ENCODE assay signal across 12 cellular contexts in the genomic region with DNA sequence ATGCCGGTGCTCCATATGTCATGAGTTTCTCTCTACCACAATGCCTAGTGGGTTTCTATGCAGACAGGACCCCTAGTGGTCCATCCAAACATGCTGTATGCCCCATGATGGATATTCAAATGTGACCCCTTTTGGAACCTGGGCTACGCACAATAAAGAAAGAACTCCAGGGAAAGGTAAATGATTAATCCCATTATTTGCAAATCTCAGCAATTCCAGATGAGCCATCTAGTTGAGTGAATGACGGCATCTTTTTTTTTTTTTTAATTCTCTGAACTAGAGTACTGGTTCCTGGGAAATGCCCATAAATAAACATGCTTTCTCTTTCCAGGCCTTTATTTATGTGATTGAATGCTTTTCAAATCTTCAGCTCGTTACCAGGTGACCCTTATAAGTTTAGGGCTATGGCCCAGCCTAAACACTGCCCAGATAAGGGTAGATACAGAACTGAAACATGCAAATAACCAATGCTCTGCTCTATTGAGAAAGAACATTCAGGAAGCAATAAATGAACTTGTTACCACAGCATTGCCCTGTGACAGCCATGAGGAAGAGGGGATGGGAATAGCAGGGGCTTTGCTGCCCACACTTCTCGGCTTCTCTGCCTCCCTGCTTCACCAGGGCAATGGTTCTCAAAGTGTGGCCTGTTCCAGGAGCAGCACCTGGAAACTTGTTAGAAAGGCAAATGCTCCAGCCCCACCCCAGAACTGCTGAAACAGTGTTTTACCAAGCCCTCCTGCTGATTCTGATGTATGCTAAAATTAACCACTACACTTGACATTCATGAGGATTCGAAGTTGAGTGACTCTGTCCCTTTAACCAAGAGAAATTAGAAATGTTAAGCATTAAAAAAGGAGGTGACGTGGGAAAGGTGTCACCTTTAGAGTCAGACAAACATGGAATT.
DNase-seq lines count a peak whose midpoint lies in the region; ATAC-seq and TF ChIP-seq lines count a peak whose summit lies in the region.
"Had no signal": no experiment of that assay in that cellular context is flagged by ENCODE, and none has a peak within 500 bp of the region (broad histone marks: within the 10 kb centered on the region; RNA-seq: fewer than 3 reads in every experiment).

No MANE protein-coding gene starts in this region.

- DNase-seq in NCI-H82 (lab: John Stamatoyannopoulos, UW): peak; percentile 24
- DNase-seq in NCI-H82 treated with DMSO at 0.1 percent for 48 hours (lab: John Stamatoyannopoulos, UW; ENCODE audit: unreplicated experiment): no peak
- DNase-seq in GM10266 (ENCODE audit: extremely low spot score): no peak
- DNase-seq in osteocyte (ENCODE audit: extremely low spot score, unreplicated experiment): no peak
- no peak for DNase-seq in NCI-H2171 (lab: John Stamatoyannopoulos, UW)
- DNase-seq: GF-D8; NCI-H446; right cardiac atrium; stimulated activated CD8-positive, alpha-beta memory T cell treated with anti-CD3 and anti-CD28 coated beads, Interleukin-4, amount 100 ng/mL, for 48 hours had no signal

- H3K36me3 Mint-ChIP-seq in osteocyte (ENCODE audit: unreplicated experiment): no peaks in the 10 kb centered on the region

- peaks cover 3% of the 10 kb centered on the region for H3K9me3 Mint-ChIP-seq in osteocyte (ENCODE audit: unreplicated experiment)

- ATAC-seq in HG02759 (IDR thresholded peaks at IDR 0.05; ENCODE audit: unreplicated experiment) (peak; percentile 90), HG03571 (IDR thresholded peaks at IDR 0.05; ENCODE audit: unreplicated experiment) (peak; percentile 96)
- no peak for ATAC-seq in activated CD4-positive, CD25-positive, alpha-beta regulatory T cell treated with anti-CD3 and anti-CD28 coated beads, Interleukin-2, amount 50 U/mL, for 24 hours
- ATAC-seq: right cardiac atrium had no signal

- H3K4me3 Mint-ChIP-seq in osteocyte (ENCODE audit: unreplicated experiment): no peak overlapping the region

- H3K27me3 Mint-ChIP-seq in osteocyte (ENCODE audit: unreplicated experiment): no peaks in the 10 kb centered on the region

- no peaks in the 10 kb centered on the region for H3K4me1 Mint-ChIP-seq in osteocyte (ENCODE audit: unreplicated experiment)

- no peak overlapping the region for H3K27ac Mint-ChIP-seq in osteocyte (ENCODE audit: unreplicated experiment)

- no peak for TF ChIP-seq CTCF in GM10266 (IDR thresholded peaks at IDR 0.05; ENCODE audit: control insufficient read depth, insufficient read depth, low read depth, missing control alignments)
- TF ChIP-seq CTCF in osteocyte (IDR thresholded peaks at IDR 0.05): no peak

Comparison
In these comparisons a context has a peak if more than half of its experiments do, and no peak if none do; other contexts are left out.
1. ATAC-seq: peak in HG02759 (single experiment) and HG03571 (single experiment); none in activated CD4-positive, CD25-positive, alpha-beta regulatory T cell treated with anti-CD3 and anti-CD28 coated beads, Interleukin-2, amount 50 U/mL, for 24 hours (0 of 2).